Comparison of ENCODE assay signal across 1 cellular context in the genomic region with DNA sequence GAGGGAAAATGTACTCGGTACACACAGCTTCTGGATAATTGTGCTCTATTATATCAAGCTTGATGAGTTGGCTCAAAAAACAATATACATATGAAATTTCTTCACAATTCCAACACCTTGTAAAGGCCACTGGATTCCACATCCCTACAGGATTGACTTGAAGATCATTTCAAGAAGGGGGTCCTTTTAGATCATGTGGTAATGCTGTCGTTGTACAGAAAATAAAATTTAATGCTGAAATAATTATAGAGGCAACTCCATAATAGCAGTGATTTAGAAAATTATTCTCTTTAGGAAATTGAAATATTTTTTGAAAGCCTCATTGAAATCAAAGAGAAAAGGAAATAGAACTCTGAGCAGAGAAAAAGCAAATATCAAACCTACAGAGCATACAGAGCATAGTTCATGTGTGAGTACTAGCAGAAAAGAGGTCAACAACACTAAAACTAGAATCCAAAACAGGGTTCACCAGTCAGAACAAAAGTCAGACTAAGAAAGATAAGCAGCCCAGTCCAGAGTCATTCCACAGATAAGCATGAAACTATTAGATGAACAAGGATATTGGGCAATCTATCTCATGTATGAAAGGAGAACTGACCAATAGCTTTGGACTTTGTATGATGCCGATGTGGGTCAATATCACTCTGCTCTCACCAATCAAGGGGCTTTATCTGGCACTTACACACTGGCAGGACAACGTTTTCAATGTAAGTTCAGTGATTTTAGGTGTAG.
A peak's percentile ranks its signal among the peaks of the same experiment; 100 is the strongest.
TF ChIP-seq lines count a peak whose summit lies in the region.

No MANE protein-coding gene starts in this region.

TF ChIP-seq in HepG2, 621 proteins besides CTCF, POLR2A, EP300 and RAD21 (continued from another document and continues in another):
- TF ChIP-seq, protein P1, sequence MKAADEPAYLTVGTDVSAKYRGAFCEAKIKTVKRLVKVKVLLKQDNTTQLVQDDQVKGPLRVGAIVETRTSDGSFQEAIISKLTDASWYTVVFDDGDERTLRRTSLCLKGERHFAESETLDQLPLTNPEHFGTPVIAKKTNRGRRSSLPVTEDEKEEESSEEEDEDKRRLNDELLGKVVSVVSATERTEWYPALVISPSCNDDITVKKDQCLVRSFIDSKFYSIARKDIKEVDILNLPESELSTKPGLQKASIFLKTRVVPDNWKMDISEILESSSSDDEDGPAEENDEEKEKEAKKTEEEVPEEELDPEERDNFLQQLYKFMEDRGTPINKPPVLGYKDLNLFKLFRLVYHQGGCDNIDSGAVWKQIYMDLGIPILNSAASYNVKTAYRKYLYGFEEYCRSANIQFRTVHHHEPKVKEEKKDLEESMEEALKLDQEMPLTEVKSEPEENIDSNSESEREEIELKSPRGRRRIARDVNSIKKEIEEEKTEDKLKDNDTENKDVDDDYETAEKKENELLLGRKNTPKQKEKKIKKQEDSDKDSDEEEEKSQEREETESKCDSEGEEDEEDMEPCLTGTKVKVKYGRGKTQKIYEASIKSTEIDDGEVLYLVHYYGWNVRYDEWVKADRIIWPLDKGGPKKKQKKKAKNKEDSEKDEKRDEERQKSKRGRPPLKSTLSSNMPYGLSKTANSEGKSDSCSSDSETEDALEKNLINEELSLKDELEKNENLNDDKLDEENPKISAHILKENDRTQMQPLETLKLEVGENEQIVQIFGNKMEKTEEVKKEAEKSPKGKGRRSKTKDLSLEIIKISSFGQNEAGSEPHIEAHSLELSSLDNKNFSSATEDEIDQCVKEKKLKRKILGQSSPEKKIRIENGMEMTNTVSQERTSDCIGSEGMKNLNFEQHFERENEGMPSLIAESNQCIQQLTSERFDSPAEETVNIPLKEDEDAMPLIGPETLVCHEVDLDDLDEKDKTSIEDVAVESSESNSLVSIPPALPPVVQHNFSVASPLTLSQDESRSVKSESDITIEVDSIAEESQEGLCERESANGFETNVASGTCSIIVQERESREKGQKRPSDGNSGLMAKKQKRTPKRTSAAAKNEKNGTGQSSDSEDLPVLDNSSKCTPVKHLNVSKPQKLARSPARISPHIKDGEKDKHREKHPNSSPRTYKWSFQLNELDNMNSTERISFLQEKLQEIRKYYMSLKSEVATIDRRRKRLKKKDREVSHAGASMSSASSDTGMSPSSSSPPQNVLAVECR (CRISPR knock-in tag; IDR thresholded peaks at IDR 0.05; ENCODE audit: borderline replicate concordance) = no peak
- TF ChIP-seq NCOR1 (IDR thresholded peaks at IDR 0.05; ENCODE audit: borderline replicate concordance, low read length) (peak; percentile 96), RELA (CRISPR knock-in tag; IDR thresholded peaks at IDR 0.05) (no peak), SMAD3 (CRISPR knock-in tag; IDR thresholded peaks at IDR 0.05) (peak; percentile 34; the same call in 1 of the 2 replicates), ZNF260 (CRISPR knock-in tag; IDR thresholded peaks at IDR 0.05; ENCODE audit: borderline replicate concordance, low read depth) (no peak), ZNF30 (CRISPR knock-in tag; IDR thresholded peaks at IDR 0.05) (no peak), PAX8 (CRISPR knock-in tag; IDR thresholded peaks at IDR 0.05; ENCODE audit: borderline replicate concordance) (no peak), HNRNPK (IDR thresholded peaks at IDR 0.05; ENCODE audit: low read depth, low read length, poor library complexity, severe bottlenecking) (no peak), GATA4 (IDR thresholded peaks at IDR 0.05; ENCODE audit: borderline replicate concordance, low read depth) (peak; percentile 95), ZNF180 (CRISPR knock-in tag; IDR thresholded peaks at IDR 0.05; ENCODE audit: borderline replicate concordance, low read depth) (no peak), ZNF713 (CRISPR knock-in tag; IDR thresholded peaks at IDR 0.05) (no peak), BRD4 (CRISPR knock-in tag; IDR thresholded peaks at IDR 0.05) (no peak), PRMT3 (CRISPR knock-in tag; IDR thresholded peaks at IDR 0.05; ENCODE audit: borderline replicate concordance, low read depth) (no peak), ZNF75D (CRISPR knock-in tag; IDR thresholded peaks at IDR 0.05; ENCODE audit: borderline replicate concordance) (no peak), ZFX (CRISPR knock-in tag; IDR thresholded peaks at IDR 0.05; ENCODE audit: low read depth) (no peak), CBX5 (CRISPR knock-in tag; IDR thresholded peaks at IDR 0.05; ENCODE audit: borderline replicate concordance) (no peak), ZKSCAN8 (CRISPR knock-in tag; IDR thresholded peaks at IDR 0.05; ENCODE audit: borderline replicate concordance) (no peak), FOXA3 (CRISPR knock-in tag; IDR thresholded peaks at IDR 0.05) (peak; percentile 77), TBX2 (CRISPR knock-in tag; IDR thresholded peaks at IDR 0.05; ENCODE audit: borderline replicate concordance) (no peak; the same call in 1 of the 2 replicates), JUND (CRISPR knock-in tag; IDR thresholded peaks at IDR 0.05) (0 out of 2 replicates have a peak, but pooled peaks have one; percentile 38), HMG20B (CRISPR knock-in tag; conservative IDR thresholded peaks at IDR 0.05) (0 out of 2 replicates have a peak, but pooled peaks have one; percentile 30), ZSCAN12 (CRISPR knock-in tag; IDR thresholded peaks at IDR 0.05) (no peak), ZNF382 (CRISPR knock-in tag; IDR thresholded peaks at IDR 0.05; ENCODE audit: borderline replicate concordance) (no peak), TAF15 (IDR thresholded peaks at IDR 0.05; ENCODE audit: low read depth, low read length, poor library complexity, severe bottlenecking) (no peak), TP53 (CRISPR knock-in tag; conservative IDR thresholded peaks at IDR 0.05) (no peak), TBX3 (IDR thresholded peaks at IDR 0.05; ENCODE audit: borderline replicate concordance) (no peak), RCOR2 (CRISPR knock-in tag; IDR thresholded peaks at IDR 0.05) (peak; percentile 89)
- TF ChIP-seq, protein P2, sequence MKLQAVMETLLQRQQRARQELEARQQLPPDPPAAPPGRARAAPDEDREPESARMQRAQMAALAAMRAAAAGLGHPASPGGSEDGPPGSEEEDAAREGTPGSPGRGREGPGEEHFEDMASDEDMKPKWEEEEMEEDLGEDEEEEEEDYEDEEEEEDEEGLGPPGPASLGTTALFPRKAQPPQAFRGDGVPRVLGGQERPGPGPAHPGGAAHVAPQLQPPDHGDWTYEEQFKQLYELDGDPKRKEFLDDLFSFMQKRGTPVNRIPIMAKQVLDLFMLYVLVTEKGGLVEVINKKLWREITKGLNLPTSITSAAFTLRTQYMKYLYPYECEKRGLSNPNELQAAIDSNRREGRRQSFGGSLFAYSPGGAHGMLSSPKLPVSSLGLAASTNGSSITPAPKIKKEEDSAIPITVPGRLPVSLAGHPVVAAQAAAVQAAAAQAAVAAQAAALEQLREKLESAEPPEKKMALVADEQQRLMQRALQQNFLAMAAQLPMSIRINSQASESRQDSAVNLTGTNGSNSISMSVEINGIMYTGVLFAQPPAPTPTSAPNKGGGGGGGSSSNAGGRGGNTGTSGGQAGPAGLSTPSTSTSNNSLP (IDR thresholded peaks at IDR 0.05; ENCODE audit: low read depth, low read length) = peak; percentile 97
- TF ChIP-seq, protein P3, sequence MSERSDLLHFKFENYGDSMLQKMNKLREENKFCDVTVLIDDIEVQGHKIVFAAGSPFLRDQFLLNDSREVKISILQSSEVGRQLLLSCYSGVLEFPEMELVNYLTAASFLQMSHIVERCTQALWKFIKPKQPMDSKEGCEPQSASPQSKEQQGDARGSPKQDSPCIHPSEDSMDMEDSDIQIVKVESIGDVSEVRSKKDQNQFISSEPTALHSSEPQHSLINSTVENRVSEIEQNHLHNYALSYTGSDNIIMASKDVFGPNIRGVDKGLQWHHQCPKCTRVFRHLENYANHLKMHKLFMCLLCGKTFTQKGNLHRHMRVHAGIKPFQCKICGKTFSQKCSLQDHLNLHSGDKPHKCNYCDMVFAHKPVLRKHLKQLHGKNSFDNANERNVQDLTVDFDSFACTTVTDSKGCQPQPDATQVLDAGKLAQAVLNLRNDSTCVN (CRISPR knock-in tag; IDR thresholded peaks at IDR 0.05; ENCODE audit: borderline replicate concordance) = peak; percentile 90
- TF ChIP-seq, protein P4, sequence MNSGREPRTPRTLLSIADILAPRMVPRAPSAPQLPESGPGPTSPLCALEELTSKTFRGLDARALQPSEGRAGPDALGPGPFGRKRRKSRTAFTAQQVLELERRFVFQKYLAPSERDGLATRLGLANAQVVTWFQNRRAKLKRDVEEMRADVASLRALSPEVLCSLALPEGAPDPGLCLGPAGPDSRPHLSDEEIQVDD (CRISPR knock-in tag; IDR thresholded peaks at IDR 0.05; ENCODE audit: borderline replicate concordance) = no peak
- TF ChIP-seq, protein P5, sequence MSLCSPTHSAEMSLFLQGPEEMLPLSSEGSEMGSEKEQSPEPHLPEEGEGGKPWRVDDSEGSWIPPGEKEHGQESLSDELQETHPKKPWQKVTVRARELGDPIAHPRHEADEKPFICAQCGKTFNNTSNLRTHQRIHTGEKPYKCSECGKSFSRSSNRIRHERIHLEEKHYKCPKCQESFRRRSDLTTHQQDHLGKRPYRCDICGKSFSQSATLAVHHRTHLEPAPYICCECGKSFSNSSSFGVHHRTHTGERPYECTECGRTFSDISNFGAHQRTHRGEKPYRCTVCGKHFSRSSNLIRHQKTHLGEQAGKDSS (CRISPR knock-in tag; IDR thresholded peaks at IDR 0.05; ENCODE audit: borderline replicate concordance, low read depth) = no peak
- TF ChIP-seq, protein P6, sequence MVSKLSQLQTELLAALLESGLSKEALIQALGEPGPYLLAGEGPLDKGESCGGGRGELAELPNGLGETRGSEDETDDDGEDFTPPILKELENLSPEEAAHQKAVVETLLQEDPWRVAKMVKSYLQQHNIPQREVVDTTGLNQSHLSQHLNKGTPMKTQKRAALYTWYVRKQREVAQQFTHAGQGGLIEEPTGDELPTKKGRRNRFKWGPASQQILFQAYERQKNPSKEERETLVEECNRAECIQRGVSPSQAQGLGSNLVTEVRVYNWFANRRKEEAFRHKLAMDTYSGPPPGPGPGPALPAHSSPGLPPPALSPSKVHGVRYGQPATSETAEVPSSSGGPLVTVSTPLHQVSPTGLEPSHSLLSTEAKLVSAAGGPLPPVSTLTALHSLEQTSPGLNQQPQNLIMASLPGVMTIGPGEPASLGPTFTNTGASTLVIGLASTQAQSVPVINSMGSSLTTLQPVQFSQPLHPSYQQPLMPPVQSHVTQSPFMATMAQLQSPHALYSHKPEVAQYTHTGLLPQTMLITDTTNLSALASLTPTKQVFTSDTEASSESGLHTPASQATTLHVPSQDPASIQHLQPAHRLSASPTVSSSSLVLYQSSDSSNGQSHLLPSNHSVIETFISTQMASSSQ (IDR thresholded peaks at IDR 0.05; ENCODE audit: low read depth) = peak; percentile 45; the same call in 1 of the 2 replicates
- TF ChIP-seq, protein P6 (CRISPR knock-in tag; IDR thresholded peaks at IDR 0.05; ENCODE audit: borderline replicate concordance) = peak; percentile 54; the same call in 1 of the 2 replicates
- TF ChIP-seq, protein P7, sequence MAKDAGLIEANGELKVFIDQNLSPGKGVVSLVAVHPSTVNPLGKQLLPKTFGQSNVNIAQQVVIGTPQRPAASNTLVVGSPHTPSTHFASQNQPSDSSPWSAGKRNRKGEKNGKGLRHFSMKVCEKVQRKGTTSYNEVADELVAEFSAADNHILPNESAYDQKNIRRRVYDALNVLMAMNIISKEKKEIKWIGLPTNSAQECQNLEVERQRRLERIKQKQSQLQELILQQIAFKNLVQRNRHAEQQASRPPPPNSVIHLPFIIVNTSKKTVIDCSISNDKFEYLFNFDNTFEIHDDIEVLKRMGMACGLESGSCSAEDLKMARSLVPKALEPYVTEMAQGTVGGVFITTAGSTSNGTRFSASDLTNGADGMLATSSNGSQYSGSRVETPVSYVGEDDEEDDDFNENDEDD (CRISPR knock-in tag; IDR thresholded peaks at IDR 0.05; ENCODE audit: borderline replicate concordance) = no peak
- TF ChIP-seq, protein P8, sequence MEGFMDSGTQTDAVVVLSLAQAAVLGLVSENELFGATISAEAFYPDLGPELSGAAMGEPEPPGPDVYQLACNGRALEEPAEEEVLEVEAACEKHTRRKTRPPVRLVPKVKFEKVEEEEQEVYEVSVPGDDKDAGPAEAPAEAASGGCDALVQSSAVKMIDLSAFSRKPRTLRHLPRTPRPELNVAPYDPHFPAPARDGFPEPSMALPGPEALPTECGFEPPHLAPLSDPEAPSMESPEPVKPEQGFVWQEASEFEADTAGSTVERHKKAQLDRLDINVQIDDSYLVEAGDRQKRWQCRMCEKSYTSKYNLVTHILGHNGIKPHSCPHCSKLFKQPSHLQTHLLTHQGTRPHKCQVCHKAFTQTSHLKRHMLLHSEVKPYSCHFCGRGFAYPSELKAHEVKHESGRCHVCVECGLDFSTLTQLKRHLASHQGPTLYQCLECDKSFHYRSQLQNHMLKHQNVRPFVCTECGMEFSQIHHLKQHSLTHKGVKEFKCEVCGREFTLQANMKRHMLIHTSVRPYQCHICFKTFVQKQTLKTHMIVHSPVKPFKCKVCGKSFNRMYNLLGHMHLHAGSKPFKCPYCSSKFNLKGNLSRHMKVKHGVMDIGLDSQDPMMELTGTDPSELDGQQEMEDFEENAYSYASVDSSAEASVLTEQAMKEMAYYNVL (CRISPR knock-in tag; IDR thresholded peaks at IDR 0.05; ENCODE audit: borderline replicate concordance) = peak; percentile 70; the same call in 1 of the 2 replicates
- TF ChIP-seq, protein P9, sequence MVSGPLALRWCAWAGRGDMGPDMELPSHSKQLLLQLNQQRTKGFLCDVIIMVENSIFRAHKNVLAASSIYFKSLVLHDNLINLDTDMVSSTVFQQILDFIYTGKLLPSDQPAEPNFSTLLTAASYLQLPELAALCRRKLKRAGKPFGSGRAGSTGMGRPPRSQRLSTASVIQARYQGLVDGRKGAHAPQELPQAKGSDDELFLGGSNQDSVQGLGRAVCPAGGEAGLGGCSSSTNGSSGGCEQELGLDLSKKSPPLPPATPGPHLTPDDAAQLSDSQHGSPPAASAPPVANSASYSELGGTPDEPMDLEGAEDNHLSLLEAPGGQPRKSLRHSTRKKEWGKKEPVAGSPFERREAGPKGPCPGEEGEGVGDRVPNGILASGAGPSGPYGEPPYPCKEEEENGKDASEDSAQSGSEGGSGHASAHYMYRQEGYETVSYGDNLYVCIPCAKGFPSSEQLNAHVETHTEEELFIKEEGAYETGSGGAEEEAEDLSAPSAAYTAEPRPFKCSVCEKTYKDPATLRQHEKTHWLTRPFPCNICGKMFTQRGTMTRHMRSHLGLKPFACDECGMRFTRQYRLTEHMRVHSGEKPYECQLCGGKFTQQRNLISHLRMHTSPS (CRISPR knock-in tag; IDR thresholded peaks at IDR 0.05; ENCODE audit: low read depth) = no peak
